ENCODE assay signal across 13 cellular contexts in genomic region chr12:54956818-54957641, GRCh38. TPM values are rescaled to one million over a fixed set of nuclear protein-coding genes. Genes with fewer than 3 reads are reported as not detected.
DNase-seq lines count a peak whose midpoint lies in the region; ATAC-seq and TF ChIP-seq lines count a peak whose summit lies in the region.
"Had no signal": no experiment of that assay in that cellular context is flagged by ENCODE, and none has a peak within 500 bp of the region (broad histone marks: within the 10 kb centered on the region; RNA-seq: fewer than 3 reads in every experiment).

No MANE protein-coding gene starts in this region.

- H3K4me3 ChIP-seq in CD4-positive, CD25-positive, alpha-beta regulatory T cell (ENCODE audit: low read depth, low read length): peak overlapping the region; percentile 21
- no peak overlapping the region for H3K4me3 ChIP-seq in DOHH2 (ENCODE audit: low read length)
- no peak overlapping the region for H3K4me3 ChIP-seq in naive thymus-derived CD4-positive, alpha-beta T cell (ENCODE audit: low read length)
- H3K4me3 ChIP-seq: right atrium auricular region had no signal

- no peaks in the 10 kb centered on the region for H3K27me3 Mint-ChIP-seq in CD4-positive, CD25-positive, alpha-beta regulatory T cell
- no peaks in the 10 kb centered on the region for H3K27me3 Mint-ChIP-seq in naive thymus-derived CD4-positive, alpha-beta T cell

- peak overlapping the region in 2 of 4 donors; percentile 3 to 38 for H3K4me3 Mint-ChIP-seq in CD4-positive, CD25-positive, alpha-beta regulatory T cell
- peak overlapping the region in 9 of 10 donors; percentile 18 to 66 (median 52) for H3K4me3 Mint-ChIP-seq in naive thymus-derived CD4-positive, alpha-beta T cell
- H3K4me3 Mint-ChIP-seq: mesothelial cell of epicardium had no signal

- H3F3A ChIP-seq in DOHH2 (ENCODE audit: control insufficient read depth, insufficient read depth): peaks cover 2% of the 10 kb centered on the region; the same call in 1 of the 2 replicates

- H3K9me2 ChIP-seq in DOHH2 (replicated peaks; ENCODE audit: control insufficient read depth, low read length): no peaks in the 10 kb centered on the region

- no peak for DNase-seq in CD4-positive, CD25-positive, alpha-beta regulatory T cell
- DNase-seq in naive thymus-derived CD4-positive, alpha-beta T cell: no peak
- DNase-seq in NCI-H1105 treated with DMSO at 0.1 percent for 48 hours (lab: John Stamatoyannopoulos, UW): no peak
- no peak for DNase-seq in GF-D8 (lab: John Stamatoyannopoulos, UW)

- H4K20me1 ChIP-seq in DOHH2 (ENCODE audit: control insufficient read depth, insufficient read depth, low read depth, low read length): no peaks in the 10 kb centered on the region

- intact Hi-C loops in naive thymus-derived CD4-positive, alpha-beta T cell (cut with micrococcal nuclease): loop anchor here in 1 of 2 donors (5.0 kb wide), 1 partner anchor 255 kb away; no protein-coding TSS in a partner anchor

- POLR2A ChIA-PET in naive thymus-derived CD4-positive, alpha-beta T cell (lab: Charles Lee): interaction anchor here (0.7 to 11.6 kb wide), 8 partner anchors 8 to 207 kb away, joined by 3 to 154 read pairs (median 4); partner anchors contain the start of gene TESPA1

- H3K27me3 ChIP-seq in CD4-positive, CD25-positive, alpha-beta regulatory T cell (ENCODE audit: control insufficient read depth, insufficient read depth, low read length): no peaks in the 10 kb centered on the region
- H3K27me3 ChIP-seq in DOHH2 (ENCODE audit: control insufficient read depth, low read length): no peaks in the 10 kb centered on the region
- H3K27me3 ChIP-seq in naive thymus-derived CD4-positive, alpha-beta T cell (ENCODE audit: control insufficient read depth in 2 of 2, insufficient read depth in 2 of 2, low read length in 2 of 2): no peaks in the 10 kb centered on the region
- H3K27me3 ChIP-seq: right atrium auricular region had no signal

- H3K9me3 ChIP-seq in CD4-positive, CD25-positive, alpha-beta regulatory T cell (ENCODE audit: control insufficient read depth in 2 of 2, low read length in 2 of 2): no peaks in the 10 kb centered on the region
- H3K9me3 ChIP-seq in DOHH2 (ENCODE audit: control insufficient read depth, insufficient read depth, low read length): no peaks in the 10 kb centered on the region; the same call in 1 of the 2 replicates
- H3K9me3 ChIP-seq in naive thymus-derived CD4-positive, alpha-beta T cell (ENCODE audit: control insufficient read depth in 2 of 3, low read length in 3 of 3): no peaks in the 10 kb centered on the region
- H3K9me3 ChIP-seq: right atrium auricular region had no signal

- H3K4me1 Mint-ChIP-seq in CD4-positive, CD25-positive, alpha-beta regulatory T cell: peaks cover 49 to 73% (median 63%) of the 10 kb centered on the region in 4 donors
- peaks cover 62 to 100% (median 94%) of the 10 kb centered on the region in 7 donors for H3K4me1 Mint-ChIP-seq in naive thymus-derived CD4-positive, alpha-beta T cell

- TF ChIP-seq CTCF in DOHH2 (IDR thresholded peaks at IDR 0.05; ENCODE audit: low read depth, low read length, poor library complexity, severe bottlenecking): no peak
- TF ChIP-seq CTCF in VCaP (conservative IDR thresholded peaks at IDR 0.05): no peak

- H3K9me3 Mint-ChIP-seq in CD4-positive, CD25-positive, alpha-beta regulatory T cell: no peaks in the 10 kb centered on the region
- peaks cover 0 to 9% (median 0%) of the 10 kb centered on the region in 11 donors for H3K9me3 Mint-ChIP-seq in naive thymus-derived CD4-positive, alpha-beta T cell
- H3K9me3 Mint-ChIP-seq: mesothelial cell of epicardium had no signal

- H3K27ac Mint-ChIP-seq in CD4-positive, CD25-positive, alpha-beta regulatory T cell: peak overlapping the region; percentile 44 to 83 (median 77)
- H3K27ac Mint-ChIP-seq in naive thymus-derived CD4-positive, alpha-beta T cell: peak overlapping the region in 8 of 9 donors; percentile 11 to 94 (median 86)
- H3K27ac Mint-ChIP-seq: mesothelial cell of epicardium had no signal

- no peak overlapping the region for H3K27ac ChIP-seq in CD4-positive, CD25-positive, alpha-beta regulatory T cell (ENCODE audit: insufficient read depth, low read length, poor library complexity, severe bottlenecking)
- no peak overlapping the region for H3K27ac ChIP-seq in DOHH2 (ENCODE audit: low read depth, low read length)
- peak overlapping the region; percentile 40 for H3K27ac ChIP-seq in VCaP
- H3K27ac ChIP-seq in naive thymus-derived CD4-positive, alpha-beta T cell (ENCODE audit: low read depth, low read length): peak overlapping the region; percentile 8
- H3K27ac ChIP-seq: right atrium auricular region had no signal

- H3K79me2 ChIP-seq in DOHH2 (ENCODE audit: control insufficient read depth, low read length): no peaks in the 10 kb centered on the region

- H3K36me3 Mint-ChIP-seq in CD4-positive, CD25-positive, alpha-beta regulatory T cell: peaks cover 68% of the 10 kb centered on the region
- peaks cover 20 to 84% (median 67%) of the 10 kb centered on the region in 5 donors for H3K36me3 Mint-ChIP-seq in naive thymus-derived CD4-positive, alpha-beta T cell
- H3K36me3 Mint-ChIP-seq: mesothelial cell of epicardium had no signal

- H3K4me1 ChIP-seq in CD4-positive, CD25-positive, alpha-beta regulatory T cell (ENCODE audit: control insufficient read depth, insufficient read depth, low read length, poor library complexity, severe bottlenecking): peaks cover 42% of the 10 kb centered on the region
- peaks cover 38% of the 10 kb centered on the region for H3K4me1 ChIP-seq in DOHH2 (ENCODE audit: control insufficient read depth, low read length)
- H3K4me1 ChIP-seq in naive thymus-derived CD4-positive, alpha-beta T cell (ENCODE audit: control insufficient read depth in 2 of 2, insufficient read depth in 2 of 2, low read length in 2 of 2): peaks cover 33 to 60% of the 10 kb centered on the region in 2 donors
- H3K4me1 ChIP-seq: right atrium auricular region had no signal

- no peak for ATAC-seq in CD4-positive, CD25-positive, alpha-beta regulatory T cell (ENCODE audit: low read depth in 2 of 2)
- no peak for ATAC-seq in naive thymus-derived CD4-positive, alpha-beta T cell
- ATAC-seq in GM18519 (IDR thresholded peaks at IDR 0.05; ENCODE audit: low FRiP score, unreplicated experiment): no peak

- CTCF ChIA-PET in naive thymus-derived CD4-positive, alpha-beta T cell (lab: Charles Lee): interaction anchor here (0.6 to 7.1 kb wide), 21 partner anchors 12 to 279 kb away, joined by 3 to 77 read pairs (median 5); partner anchors contain the start of genes MUCL1 and TESPA1

- peaks cover 62% of the 10 kb centered on the region for H3K36me3 ChIP-seq in CD4-positive, CD25-positive, alpha-beta regulatory T cell (ENCODE audit: control insufficient read depth, insufficient read depth, low read length)
- H3K36me3 ChIP-seq in DOHH2 (ENCODE audit: control insufficient read depth, low read length): peaks cover 66% of the 10 kb centered on the region
- peaks cover 7 to 54% (median 21%) of the 10 kb centered on the region in 3 experiments for H3K36me3 ChIP-seq in naive thymus-derived CD4-positive, alpha-beta T cell (ENCODE audit: control insufficient read depth in 2 of 3, insufficient read depth in 3 of 3, low read length in 3 of 3)
- H3K36me3 ChIP-seq: right atrium auricular region had no signal

- H3K4me2 ChIP-seq in DOHH2 (ENCODE audit: low read length): peak overlapping the region; percentile 15; the same call in 1 of the 2 replicates

RNA-seq across cellular contexts. Expression of gene TESPA1, which starts 27.5 kb away (rescaled TPM):
- total RNA-seq in CD4-positive, CD25-positive, alpha-beta regulatory T cell: 93.8 TPM
- 100 to 1,000 TPM in 2 of 4 donors, 10 to 100 TPM in 2; 78.0 to 121 (median 100) TPM for polyA plus RNA-seq in CD4-positive, CD25-positive, alpha-beta regulatory T cell
- total RNA-seq in naive thymus-derived CD4-positive, alpha-beta T cell: 100 to 1,000 TPM; 120 to 301 (median 186) TPM
- 100 to 1,000 TPM; 183 to 314 TPM for polyA plus RNA-seq in naive thymus-derived CD4-positive, alpha-beta T cell
- total RNA-seq: cerebellum, HT-29, SK-MEL-5 had no signal
- polyA plus RNA-seq: BJ had no signal

Comparison
In these comparisons a context has a peak if more than half of its experiments do, and no peak if none do; other contexts are left out.
1. H3K27ac ChIP-seq: peak in VCaP (single experiment) and naive thymus-derived CD4-positive, alpha-beta T cell (single experiment); none in CD4-positive, CD25-positive, alpha-beta regulatory T cell (single experiment) and DOHH2 (single experiment).